Comparison of ENCODE assay signal across 21 cellular contexts in genomic region chr20:34993941-34994508, GRCh38. TPM values are rescaled to one million over a fixed set of nuclear protein-coding genes. Genes with fewer than 3 reads are reported as not detected.
A peak's percentile ranks its signal among the peaks of the same experiment; 100 is the strongest.
DNase-seq lines count a peak whose midpoint lies in the region; ATAC-seq and TF ChIP-seq lines count a peak whose summit lies in the region.
"Had no signal": no experiment of that assay in that cellular context is flagged by ENCODE, and none has a peak within 500 bp of the region (broad histone marks: within the 10 kb centered on the region; RNA-seq: fewer than 3 reads in every experiment).

No MANE protein-coding gene starts in this region.

- 95% methylated on average over 22 of the region's 22 CpGs for WGBS in liver

- POLR2A ChIA-PET in MCF 10A (lab: Yijun Ruan, JAX): no interaction called here

- H3K36me3 ChIP-seq in breast epithelium (no peaks in the 10 kb centered on the region), liver (ENCODE audit: control insufficient read depth in 4 of 4, insufficient read depth in 3 of 4, low read depth in 1 of 4, low read length in 3 of 4) (peaks cover 0 to 32% (median 6%) of the 10 kb centered on the region in 4 donors)

- H3K27ac Mint-ChIP-seq in MCF 10A (ENCODE audit: low read depth, unreplicated experiment): no peak overlapping the region
- peak overlapping the region; percentile 47 for H3K27ac Mint-ChIP-seq in stimulated activated naive B cell treated with anti-CD40 and anti-IgM and Interleukin-4, amounts not matched to agents 10 μg/mL and 1 μg/mL and 100 μg/mL, for 72 hours

- H3K9me3 Mint-ChIP-seq in MCF 10A (ENCODE audit: unreplicated experiment): no peaks in the 10 kb centered on the region
- H3K9me3 Mint-ChIP-seq in stimulated activated naive B cell treated with anti-CD40 and anti-IgM and Interleukin-4, amounts not matched to agents 10 μg/mL and 1 μg/mL and 100 μg/mL, for 72 hours: no peaks in the 10 kb centered on the region

- CTCF ChIA-PET in MCF 10A (lab: Yijun Ruan, JAX): no interaction called here

- no peak for TF ChIP-seq CTCF in breast epithelium (IDR thresholded peaks at IDR 0.05)
- no peak for TF ChIP-seq CTCF in MCF 10A (IDR thresholded peaks at IDR 0.05; ENCODE audit: unreplicated experiment)
- no peak for TF ChIP-seq CTCF in dorsolateral prefrontal cortex (IDR thresholded peaks at IDR 0.05 in 54 of 56, conservative IDR thresholded peaks at IDR 0.05 in 2 of 56; ENCODE audit: low read depth in 1 of 56, partially characterized antibody in 56 of 56)
- no peak for TF ChIP-seq CTCF in liver (IDR thresholded peaks at IDR 0.05; ENCODE audit: low read depth, low read length, missing input control)

- no peak overlapping the region for H3K4me3 Mint-ChIP-seq in MCF 10A (ENCODE audit: unreplicated experiment)
- H3K4me3 Mint-ChIP-seq in stimulated activated naive B cell treated with anti-CD40 and anti-IgM and Interleukin-4, amounts not matched to agents 10 μg/mL and 1 μg/mL and 100 μg/mL, for 72 hours: peak overlapping the region in 1 of 2 donors; percentile 38

- no peaks in the 10 kb centered on the region for H3K27me3 Mint-ChIP-seq in MCF 10A (ENCODE audit: insufficient read depth, unreplicated experiment)
- no peaks in the 10 kb centered on the region for H3K27me3 Mint-ChIP-seq in stimulated activated naive B cell treated with anti-CD40 and anti-IgM and Interleukin-4, amounts not matched to agents 10 μg/mL and 1 μg/mL and 100 μg/mL, for 72 hours

- H3K9ac ChIP-seq in liver (ENCODE audit: low read depth in 1 of 2, low read length in 2 of 2): no peak overlapping the region
- H3K9ac ChIP-seq: SK-N-SH had no signal

- H3K27ac ChIP-seq in breast epithelium: peak overlapping the region; percentile 7 to 9
- peak overlapping the region in 42 of 59 donors; percentile 3 to 74 (median 46) for H3K27ac ChIP-seq in dorsolateral prefrontal cortex
- H3K27ac ChIP-seq in liver (ENCODE audit: low read depth in 1 of 2, low read length in 2 of 2): peak overlapping the region; percentile 52 to 64

- no peaks in the 10 kb centered on the region for H3K4me1 Mint-ChIP-seq in MCF 10A (ENCODE audit: insufficient read depth, unreplicated experiment)
- peaks cover 0 to 6% of the 10 kb centered on the region in 2 donors for H3K4me1 Mint-ChIP-seq in stimulated activated naive B cell treated with anti-CD40 and anti-IgM and Interleukin-4, amounts not matched to agents 10 μg/mL and 1 μg/mL and 100 μg/mL, for 72 hours

- H3K4me3 ChIP-seq in breast epithelium: no peak overlapping the region
- no peak overlapping the region for H3K4me3 ChIP-seq in dorsolateral prefrontal cortex
- no peak overlapping the region for H3K4me3 ChIP-seq in liver (ENCODE audit: low read depth in 1 of 3, low read length in 3 of 3)
- H3K4me3 ChIP-seq: MG63 had no signal

- no peak for TF ChIP-seq RAD21 in liver (IDR thresholded peaks at IDR 0.05)

- peaks cover 0 to 4% of the 10 kb centered on the region in 2 donors for H3K4me1 ChIP-seq in breast epithelium
- H3K4me1 ChIP-seq in liver (ENCODE audit: control insufficient read depth in 4 of 4, insufficient read depth in 4 of 4, low read length in 3 of 4): peaks cover 2 to 33% (median 18%) of the 10 kb centered on the region in 4 donors

- H3K36me3 Mint-ChIP-seq in MCF 10A (ENCODE audit: insufficient read depth, unreplicated experiment): peaks cover 36% of the 10 kb centered on the region
- H3K36me3 Mint-ChIP-seq in stimulated activated naive B cell treated with anti-CD40 and anti-IgM and Interleukin-4, amounts not matched to agents 10 μg/mL and 1 μg/mL and 100 μg/mL, for 72 hours: peaks cover 44 to 59% of the 10 kb centered on the region in 2 donors

- H3K9me3 ChIP-seq in breast epithelium: no peaks in the 10 kb centered on the region
- H3K9me3 ChIP-seq in liver (ENCODE audit: control insufficient read depth in 4 of 4, low read length in 3 of 4): no peaks in the 10 kb centered on the region
- H3K9me3 ChIP-seq: MG63, SK-N-SH had no signal

- intact Hi-C loops in breast epithelium (cut with DNase I; ENCODE audit: low total_unique reads): no loop called here
- intact Hi-C loops in MCF 10A (cut with micrococcal nuclease): no loop called here
- intact Hi-C loops in dorsolateral prefrontal cortex (cut with DNase I): loop anchor here in 1 of 2 donors (5.0 kb wide), 2 partner anchors 37 to 213 kb away; partner anchors contain the start of genes GSS and MYH7B

- ATAC-seq in stimulated activated naive B cell treated with anti-CD40 and anti-IgM and Interleukin-4, amounts not matched to agents 10 μg/mL and 1 μg/mL and 100 μg/mL, for 72 hours (replicated peaks): no peak
- ATAC-seq in HG02642 (IDR thresholded peaks at IDR 0.05; ENCODE audit: poor library complexity, unreplicated experiment): no peak
- ATAC-seq: HCT116 had no signal

- DNase-seq in breast epithelium (ENCODE audit: low spot score in 2 of 2) (no peak), MCF 10A (ENCODE audit: unreplicated experiment) (no peak), dorsolateral prefrontal cortex (no peak), NCI-H2081 treated with DMSO at 0.1 percent for 48 hours (lab: John Stamatoyannopoulos, UW) (no peak)
- no peak for DNase-seq in stimulated activated naive B cell treated with anti-CD40 and anti-IgM and Interleukin-4, amounts not matched to agents 10 μg/mL and 1 μg/mL and 100 μg/mL, for 72 hours
- no peak for DNase-seq in activated CD8-positive, alpha-beta memory T cell treated with anti-CD3 and anti-CD28 coated beads for 24 hours
- DNase-seq: 8988T, DMS153, DND-41, KBM-7, MG63, NCI-H2029, NCI-H446 treated with DMSO at 0.1 percent for 48 hours, NCI-H526, RPMI8226, SIG-M5, SK-N-SH had no signal

- no TSS peak for BruUV-seq in MCF 10A (replicated peaks; lab: Mats Ljungman, UMichigan)

- H3K27me3 ChIP-seq in breast epithelium (no peaks in the 10 kb centered on the region), dorsolateral prefrontal cortex (no peaks in the 10 kb centered on the region), liver (ENCODE audit: control insufficient read depth in 4 of 4, insufficient read depth in 4 of 4, low read length in 3 of 4) (no peaks in the 10 kb centered on the region)
- H3K27me3 ChIP-seq: MG63 had no signal

- no peak for TF ChIP-seq POLR2A in breast epithelium (IDR thresholded peaks at IDR 0.05)

TF ChIP-seq in liver, 16 proteins besides CTCF, POLR2A, EP300 and RAD21:
- TF ChIP-seq FOXA1 (IDR thresholded peaks at IDR 0.05): no peak
- TF ChIP-seq HNF4A (conservative IDR thresholded peaks at IDR 0.05): no peak
- TF ChIP-seq JUND (IDR thresholded peaks at IDR 0.05): no peak
- no peak for TF ChIP-seq EGR1 (IDR thresholded peaks at IDR 0.05; ENCODE audit: low read depth in 2 of 2)
- no peak for TF ChIP-seq MAX (IDR thresholded peaks at IDR 0.05)
- no peak for TF ChIP-seq TAF1 (conservative IDR thresholded peaks at IDR 0.05)
TF ChIP-seq in liver: peak in this region for 0.

RNA-seq across cellular contexts. Expression of gene MYH7B, which starts 38.4 kb away (rescaled TPM):
- total RNA-seq in breast epithelium (1 to 10 TPM in 1 of 3 donors, under 1 TPM in 2; 0.66 to 1.1 (median 0.73) TPM), MCF 10A (2022) (0.07 and 0.27 TPM in 2 replicates), dorsolateral prefrontal cortex (10 to 100 TPM in 118 of 120 experiments, 1 to 10 TPM in 2; 8.0 to 38.2 (median 21.1) TPM), liver (under 1 TPM; 0.25 to 0.33 TPM)
- polyA plus RNA-seq in liver: under 1 TPM; 0.12 to 0.24 TPM
- total RNA-seq: H4 had no signal

RNA-seq across cellular contexts. Expression of gene GSS, which starts 38.4 kb away (rescaled TPM):
- total RNA-seq in breast epithelium (10 to 100 TPM; 33.4 to 61.9 (median 53.7) TPM), MCF 10A (2022) (94.6 and 115 TPM in 2 replicates), dorsolateral prefrontal cortex (10 to 100 TPM; 16.3 to 49.2 (median 35.7) TPM), liver (10 to 100 TPM; 20.8 to 38.8 TPM)
- 10 to 100 TPM; 33.2 to 37.6 TPM for polyA plus RNA-seq in liver

Comparison
In these comparisons a context has a peak if more than half of its experiments do, and no peak if none do; other contexts are left out.
1. H3K27ac ChIP-seq: peak in every context shown above with its lines; median percentile 58 in liver; 46 in dorsolateral prefrontal cortex; 8 in breast epithelium.